ENCODE assay signal across 8 cellular contexts in genomic region chr12:69738351-69739286, GRCh38. TPM values are rescaled to one million over a fixed set of nuclear protein-coding genes. Genes with fewer than 3 reads are reported as not detected.
DNase-seq lines count a peak whose midpoint lies in the region; ATAC-seq and TF ChIP-seq lines count a peak whose summit lies in the region.

Gene RAB3IP (plus strand): TSS chr12:69738860. CDS start chr12:69755409, 16,549 bp downstream.

- H3K36me3 Mint-ChIP-seq in IgD-negative memory B cell = peaks cover 2% of the 10 kb centered on the region
- peaks cover 0 to 3% of the 10 kb centered on the region in 2 donors for H3K36me3 Mint-ChIP-seq in activated T-cell treated with anti-CD3 and anti-CD28 coated beads, Interleukin-2, amount 50 U/mL, for 72 hours (ENCODE audit: insufficient read depth in 2 of 2)
- no peaks in the 10 kb centered on the region for H3K36me3 Mint-ChIP-seq in naive thymus-derived CD8-positive, alpha-beta T cell

- H3K9me3 ChIP-seq in Panc1 (ENCODE audit: control insufficient read depth, insufficient read depth, low read depth, low read length) = no peaks in the 10 kb centered on the region

- H3K4me3 ChIP-seq in Panc1 (ENCODE audit: low read depth in 2 of 2, low read length in 2 of 2) = peak within 1 kb of the TSS; percentile 84 to 89

- TF ChIP-seq CTCF in Panc1 (IDR thresholded peaks at IDR 0.05) = peak; percentile 89

- peaks cover 11 to 15% (median 12%) of the 10 kb centered on the region in 3 donors for H3K4me1 Mint-ChIP-seq in IgD-negative memory B cell
- peaks cover 30% of the 10 kb centered on the region for H3K4me1 Mint-ChIP-seq in activated T-cell treated with anti-CD3 and anti-CD28 coated beads, Interleukin-2, amount 50 U/mL, for 72 hours (ENCODE audit: low read depth)
- peaks cover 10 to 36% (median 26%) of the 10 kb centered on the region in 4 donors for H3K4me1 Mint-ChIP-seq in naive thymus-derived CD8-positive, alpha-beta T cell

- intact Hi-C loops in Panc1 (cut with micrococcal nuclease; ENCODE audit: unreplicated experiment) = no loop called here

- no peaks in the 10 kb centered on the region for H3K9me3 Mint-ChIP-seq in IgD-negative memory B cell
- no peaks in the 10 kb centered on the region for H3K9me3 Mint-ChIP-seq in activated T-cell treated with anti-CD3 and anti-CD28 coated beads, Interleukin-2, amount 50 U/mL, for 72 hours
- H3K9me3 Mint-ChIP-seq in naive thymus-derived CD8-positive, alpha-beta T cell = no peaks in the 10 kb centered on the region

- CTCF ChIA-PET in Panc1 (lab: Charles Lee) = interaction anchor here (0.6 kb wide), 1 partner anchor 143 kb away, joined by 5 read pairs; no protein-coding TSS in a partner anchor

- DNase-seq in DMS79 (lab: John Stamatoyannopoulos, UW) (peak; percentile 57), Panc1 (ENCODE audit: low read depth, low spot score) (peak; percentile 32), fibroblast of gingiva (ENCODE audit: low read depth) (peak; percentile 55)
- peak; percentile 93 to 94 for DNase-seq in activated T-cell treated with anti-CD3 and anti-CD28 coated beads, Interleukin-2, amount 50 U/mL, for 72 hours
- peak; percentile 83 to 98 (median 92) for DNase-seq in naive thymus-derived CD8-positive, alpha-beta T cell
- peak; percentile 94 for DNase-seq in stimulated activated naive CD4-positive, alpha-beta T cell treated with Interleukin-2 at 50 U/mL for 16 hours (lab: John Stamatoyannopoulos, UW)

- in situ Hi-C loops in Panc1 (cut with HindIII; ENCODE audit: low pct_unique_long_range_greater_than_20kb, low sequenced_read_pairs) = no loop called here

- peaks cover 4% of the 10 kb centered on the region for H3K27me3 ChIP-seq in Panc1 (ENCODE audit: control insufficient read depth, insufficient read depth, low read length)

- H3K4me3 Mint-ChIP-seq in IgD-negative memory B cell = peak within 1 kb of the TSS; percentile 87 to 97 (median 90)
- H3K4me3 Mint-ChIP-seq in activated T-cell treated with anti-CD3 and anti-CD28 coated beads, Interleukin-2, amount 50 U/mL, for 72 hours = peak within 1 kb of the TSS; percentile 82 to 88
- peak within 1 kb of the TSS; percentile 75 to 90 (median 88) for H3K4me3 Mint-ChIP-seq in naive thymus-derived CD8-positive, alpha-beta T cell

- POLR2A ChIA-PET in Panc1 (lab: Charles Lee) = interaction anchor here (0.6 kb wide), 1 partner anchor 637 kb away, joined by 8 read pairs; no protein-coding TSS in a partner anchor
- POLR2A ChIA-PET in naive thymus-derived CD8-positive, alpha-beta T cell (lab: Charles Lee) = interaction anchor here (0.9 to 1.2 kb wide), 4 partner anchors 10 to 1926 kb away, joined by 3 to 4 read pairs (median 4); partner anchors contain the start of genes CPSF6 and THAP2

- H3K36me3 ChIP-seq in Panc1 (ENCODE audit: control insufficient read depth, insufficient read depth, low read length) = no peaks in the 10 kb centered on the region; the same call in 1 of the 2 replicates

- no TSS peak for BruUV-seq in Panc1 (replicated peaks; lab: Mats Ljungman, UMichigan)

- H3K4me1 ChIP-seq in Panc1 (ENCODE audit: control insufficient read depth, insufficient read depth, low read length) = peaks cover 11% of the 10 kb centered on the region; the same call in 1 of the 2 replicates

- peak within 1 kb of the TSS; percentile 90 to 94 (median 90) for H3K27ac Mint-ChIP-seq in IgD-negative memory B cell
- H3K27ac Mint-ChIP-seq in activated T-cell treated with anti-CD3 and anti-CD28 coated beads, Interleukin-2, amount 50 U/mL, for 72 hours = peak within 1 kb of the TSS; percentile 62
- H3K27ac Mint-ChIP-seq in naive thymus-derived CD8-positive, alpha-beta T cell = peak within 1 kb of the TSS; percentile 53 to 95 (median 90)

- peak within 1 kb of the TSS; percentile 70 for H3K27ac ChIP-seq in Panc1 (ENCODE audit: low read length)

- peak; percentile 85 for ATAC-seq in GM21576 (IDR thresholded peaks at IDR 0.05; ENCODE audit: unreplicated experiment)
- peak; percentile 93 for ATAC-seq in Panc1
- ATAC-seq in activated T-cell treated with anti-CD3 and anti-CD28 coated beads, Interleukin-2, amount 50 U/mL, for 72 hours (replicated peaks in 1 of 2) = peak; percentile 91
- ATAC-seq in naive thymus-derived CD8-positive, alpha-beta T cell = peak; percentile 77

- H3K27me3 Mint-ChIP-seq in IgD-negative memory B cell = no peaks in the 10 kb centered on the region
- peaks cover 18% of the 10 kb centered on the region for H3K27me3 Mint-ChIP-seq in activated T-cell treated with anti-CD3 and anti-CD28 coated beads, Interleukin-2, amount 50 U/mL, for 72 hours (ENCODE audit: low read depth)
- peaks cover 4 to 11% (median 9%) of the 10 kb centered on the region in 5 donors for H3K27me3 Mint-ChIP-seq in naive thymus-derived CD8-positive, alpha-beta T cell

RNA-seq across cellular contexts. Expression of gene RAB3IP, which starts in this region (rescaled TPM):
- 27.1 TPM for polyA plus RNA-seq in IgD-negative memory B cell
- 22.9 TPM for total RNA-seq in Panc1 (2021; ENCODE audit: unreplicated experiment)
- 7.4 TPM for polyA plus RNA-seq in Panc1 (2012; ENCODE audit: insufficient read length)
- 10 to 100 TPM; 37.8 to 38.7 TPM for total RNA-seq in activated T-cell treated with anti-CD3 and anti-CD28 coated beads, Interleukin-2, amount 50 U/mL, for 72 hours
- total RNA-seq in naive thymus-derived CD8-positive, alpha-beta T cell = 10 to 100 TPM; 27.3 to 37.9 TPM
- polyA plus RNA-seq in naive thymus-derived CD8-positive, alpha-beta T cell = 10 to 100 TPM; 34.4 to 38.8 (median 37.6) TPM

Comparison
In these comparisons a context has a peak if more than half of its experiments do, and no peak if none do; other contexts are left out.
1. Peak in every context shown above with its lines: DNase-seq, ATAC-seq, H3K4me3 ChIP-seq and H3K27ac ChIP-seq.
2. DNase-seq: peak in every context shown above with its lines; median percentile 94 in stimulated activated naive CD4-positive, alpha-beta T cell treated with Interleukin-2 at 50 U/mL for 16 hours; 94 in activated T-cell treated with anti-CD3 and anti-CD28 coated beads, Interleukin-2, amount 50 U/mL, for 72 hours; 92 in naive thymus-derived CD8-positive, alpha-beta T cell; 57 in DMS79; 55 in fibroblast of gingiva; 32 in Panc1.